Comparison of ENCODE assay signal across 1 cellular context in the genomic region with DNA sequence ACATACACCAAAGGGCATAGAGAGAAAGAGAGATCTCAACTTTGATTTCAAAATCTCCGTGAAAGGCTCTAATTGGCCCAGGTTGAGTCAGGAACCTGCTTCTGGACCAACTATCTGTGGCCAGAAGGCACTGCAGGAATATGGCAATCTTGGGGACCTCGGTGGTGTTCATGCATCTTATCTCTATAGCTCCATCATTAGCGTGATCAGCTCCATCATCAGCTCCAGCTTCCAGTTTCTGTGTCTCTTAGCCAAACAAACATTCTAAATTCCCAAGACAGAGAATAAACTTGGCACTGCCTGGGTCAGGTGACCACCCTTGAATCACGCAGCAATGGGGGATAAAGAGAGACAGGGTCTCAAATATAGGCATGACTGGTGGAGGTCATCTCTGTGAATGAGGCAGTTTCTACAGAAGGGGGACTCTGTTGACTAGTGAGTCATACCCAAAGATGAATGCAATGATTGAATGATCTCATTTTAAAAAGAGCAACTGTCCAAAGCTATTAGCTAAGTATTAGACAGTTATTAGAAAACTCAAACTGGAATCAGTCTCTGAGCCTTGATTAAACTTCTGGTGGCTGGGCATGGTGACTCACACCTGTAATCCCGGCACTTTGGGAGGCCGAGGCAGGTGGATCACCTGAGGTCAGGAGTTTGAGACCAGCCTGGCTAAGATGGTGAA.
A peak's percentile ranks its signal among the peaks of the same experiment; 100 is the strongest.
TF ChIP-seq lines count a peak whose summit lies in the region.

No MANE protein-coding gene starts in this region.

TF ChIP-seq in K562, 482 proteins besides CTCF, POLR2A, EP300 and RAD21 (continued from another document):
- TF ChIP-seq, protein P1, sequence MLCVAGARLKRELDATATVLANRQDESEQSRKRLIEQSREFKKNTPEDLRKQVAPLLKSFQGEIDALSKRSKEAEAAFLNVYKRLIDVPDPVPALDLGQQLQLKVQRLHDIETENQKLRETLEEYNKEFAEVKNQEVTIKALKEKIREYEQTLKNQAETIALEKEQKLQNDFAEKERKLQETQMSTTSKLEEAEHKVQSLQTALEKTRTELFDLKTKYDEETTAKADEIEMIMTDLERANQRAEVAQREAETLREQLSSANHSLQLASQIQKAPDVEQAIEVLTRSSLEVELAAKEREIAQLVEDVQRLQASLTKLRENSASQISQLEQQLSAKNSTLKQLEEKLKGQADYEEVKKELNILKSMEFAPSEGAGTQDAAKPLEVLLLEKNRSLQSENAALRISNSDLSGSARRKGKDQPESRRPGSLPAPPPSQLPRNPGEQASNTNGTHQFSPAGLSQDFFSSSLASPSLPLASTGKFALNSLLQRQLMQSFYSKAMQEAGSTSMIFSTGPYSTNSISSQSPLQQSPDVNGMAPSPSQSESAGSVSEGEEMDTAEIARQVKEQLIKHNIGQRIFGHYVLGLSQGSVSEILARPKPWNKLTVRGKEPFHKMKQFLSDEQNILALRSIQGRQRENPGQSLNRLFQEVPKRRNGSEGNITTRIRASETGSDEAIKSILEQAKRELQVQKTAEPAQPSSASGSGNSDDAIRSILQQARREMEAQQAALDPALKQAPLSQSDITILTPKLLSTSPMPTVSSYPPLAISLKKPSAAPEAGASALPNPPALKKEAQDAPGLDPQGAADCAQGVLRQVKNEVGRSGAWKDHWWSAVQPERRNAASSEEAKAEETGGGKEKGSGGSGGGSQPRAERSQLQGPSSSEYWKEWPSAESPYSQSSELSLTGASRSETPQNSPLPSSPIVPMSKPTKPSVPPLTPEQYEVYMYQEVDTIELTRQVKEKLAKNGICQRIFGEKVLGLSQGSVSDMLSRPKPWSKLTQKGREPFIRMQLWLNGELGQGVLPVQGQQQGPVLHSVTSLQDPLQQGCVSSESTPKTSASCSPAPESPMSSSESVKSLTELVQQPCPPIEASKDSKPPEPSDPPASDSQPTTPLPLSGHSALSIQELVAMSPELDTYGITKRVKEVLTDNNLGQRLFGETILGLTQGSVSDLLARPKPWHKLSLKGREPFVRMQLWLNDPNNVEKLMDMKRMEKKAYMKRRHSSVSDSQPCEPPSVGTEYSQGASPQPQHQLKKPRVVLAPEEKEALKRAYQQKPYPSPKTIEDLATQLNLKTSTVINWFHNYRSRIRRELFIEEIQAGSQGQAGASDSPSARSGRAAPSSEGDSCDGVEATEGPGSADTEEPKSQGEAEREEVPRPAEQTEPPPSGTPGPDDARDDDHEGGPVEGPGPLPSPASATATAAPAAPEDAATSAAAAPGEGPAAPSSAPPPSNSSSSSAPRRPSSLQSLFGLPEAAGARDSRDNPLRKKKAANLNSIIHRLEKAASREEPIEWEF (CRISPR knock-in tag; IDR thresholded peaks at IDR 0.05), result no peak
- no peak for TF ChIP-seq ZBTB17 (CRISPR knock-in tag; IDR thresholded peaks at IDR 0.05)
- peak; percentile 40 for TF ChIP-seq DACH1 (IDR thresholded peaks at IDR 0.05; ENCODE audit: partially characterized antibody)
- no peak for TF ChIP-seq POLR2B (IDR thresholded peaks at IDR 0.05; ENCODE audit: low read depth, partially characterized antibody)
- TF ChIP-seq, protein P2, sequence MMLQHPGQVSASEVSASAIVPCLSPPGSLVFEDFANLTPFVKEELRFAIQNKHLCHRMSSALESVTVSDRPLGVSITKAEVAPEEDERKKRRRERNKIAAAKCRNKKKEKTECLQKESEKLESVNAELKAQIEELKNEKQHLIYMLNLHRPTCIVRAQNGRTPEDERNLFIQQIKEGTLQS (IDR thresholded peaks at IDR 0.05), result peak; percentile 61
- TF ChIP-seq, protein P2 (CRISPR knock-in tag; conservative IDR thresholded peaks at IDR 0.05), result no peak
- TF ChIP-seq ELF2 (CRISPR knock-in tag; IDR thresholded peaks at IDR 0.05), result no peak
- TF ChIP-seq ZSCAN32 (CRISPR knock-in tag; IDR thresholded peaks at IDR 0.05), result no peak
- no peak for TF ChIP-seq CEBPG (CRISPR knock-in tag; IDR thresholded peaks at IDR 0.05)
- TF ChIP-seq CEBPG (tag; conservative IDR thresholded peaks at IDR 0.05 in 1 of 2, IDR thresholded peaks at IDR 0.05 in 1 of 2), result no peak
- no peak for TF ChIP-seq OTX1 (CRISPR knock-in tag; IDR thresholded peaks at IDR 0.05)
- 0 out of 2 replicates have a peak, but pooled peaks have one; percentile 33 for TF ChIP-seq FOSL1 (tag; conservative IDR thresholded peaks at IDR 0.05)
- no peak for TF ChIP-seq GABPA (tag; conservative IDR thresholded peaks at IDR 0.05; ENCODE audit: low read depth)
